In genomic region chr1:205812878-205813754, GRCh38 we compare ENCODE assay signal across 1 cellular context.
A peak's percentile ranks its signal among the peaks of the same experiment; 100 is the strongest.
TF ChIP-seq lines count a peak whose summit lies in the region.

TSS of gene SLC41A1 (minus strand) at chr1:205813198. CDS start at chr1:205810441, 2,757 bp downstream.

TF ChIP-seq in HepG2, 621 proteins besides CTCF, POLR2A, EP300 and RAD21 (continued from another document and continues in another):
- TF ChIP-seq ZBED4 (CRISPR knock-in tag; IDR thresholded peaks at IDR 0.05; ENCODE audit: borderline replicate concordance), result no peak
- TF ChIP-seq CAMTA2 (CRISPR knock-in tag; IDR thresholded peaks at IDR 0.05; ENCODE audit: borderline replicate concordance), result no peak
- TF ChIP-seq HIC2 (CRISPR knock-in tag; IDR thresholded peaks at IDR 0.05; ENCODE audit: low read depth), result 0 out of 2 replicates have a peak, but pooled peaks have one; percentile 33
- no peak for TF ChIP-seq SP1 (IDR thresholded peaks at IDR 0.05)
- peak; percentile 82 for TF ChIP-seq SP1 (CRISPR knock-in tag; IDR thresholded peaks at IDR 0.05)
- no peak for TF ChIP-seq RBM22 (optimal IDR thresholded peaks at IDR 0.05; ENCODE audit: low read length)
- TF ChIP-seq IKZF4 (CRISPR knock-in tag; IDR thresholded peaks at IDR 0.05; ENCODE audit: borderline replicate concordance, low read depth, not compliant biosample characterization), result no peak
- no peak for TF ChIP-seq MAX (IDR thresholded peaks at IDR 0.05)
- TF ChIP-seq HNRNPK (IDR thresholded peaks at IDR 0.05; ENCODE audit: low read depth, low read length, poor library complexity, severe bottlenecking), result peak; percentile 40
- TF ChIP-seq NR2C2 (CRISPR knock-in tag; IDR thresholded peaks at IDR 0.05; ENCODE audit: borderline replicate concordance), result peak; percentile 62
- TF ChIP-seq ETV6 (CRISPR knock-in tag; conservative IDR thresholded peaks at IDR 0.05), result 0 out of 2 replicates have a peak, but pooled peaks have one; percentile 21
- TF ChIP-seq ZKSCAN5 (CRISPR knock-in tag; IDR thresholded peaks at IDR 0.05), result no peak
- TF ChIP-seq NFE2L2 (IDR thresholded peaks at IDR 0.05; ENCODE audit: low read length), result no peak
- 0 out of 2 replicates have a peak, but pooled peaks have one; percentile 16 for TF ChIP-seq BHLHE40 (IDR thresholded peaks at IDR 0.05; ENCODE audit: low read length)
- TF ChIP-seq ZBTB10 (CRISPR knock-in tag; IDR thresholded peaks at IDR 0.05; ENCODE audit: borderline replicate concordance), result no peak
- TF ChIP-seq MAZ (IDR thresholded peaks at IDR 0.05; ENCODE audit: borderline replicate concordance, low read depth, low read length), result 0 out of 2 replicates have a peak, but pooled peaks have one; percentile 16
- TF ChIP-seq MAZ (CRISPR knock-in tag; IDR thresholded peaks at IDR 0.05; ENCODE audit: low read depth), result no peak
- TF ChIP-seq ELF1 (CRISPR knock-in tag; IDR thresholded peaks at IDR 0.05), result no peak
- peak; percentile 41 for TF ChIP-seq XRCC5 (optimal IDR thresholded peaks at IDR 0.05; ENCODE audit: low read length)
- TF ChIP-seq HOXA5 (CRISPR knock-in tag; IDR thresholded peaks at IDR 0.05), result no peak
- no peak for TF ChIP-seq ZBTB44 (CRISPR knock-in tag; IDR thresholded peaks at IDR 0.05)
- no peak for TF ChIP-seq HHEX (CRISPR knock-in tag; IDR thresholded peaks at IDR 0.05)
- TF ChIP-seq ARID5B (CRISPR knock-in tag; IDR thresholded peaks at IDR 0.05), result peak; percentile 14; the same call in 1 of the 2 replicates
- no peak for TF ChIP-seq NPAS2 (CRISPR knock-in tag; IDR thresholded peaks at IDR 0.05; ENCODE audit: borderline replicate concordance)
- TF ChIP-seq THAP11 (CRISPR knock-in tag; IDR thresholded peaks at IDR 0.05), result peak; percentile 31; the same call in 1 of the 2 replicates
- TF ChIP-seq ZNF296 (CRISPR knock-in tag; conservative IDR thresholded peaks at IDR 0.05), result no peak
- 0 out of 2 replicates have a peak, but pooled peaks have one; percentile 49 for TF ChIP-seq ZMYM4 (CRISPR knock-in tag; IDR thresholded peaks at IDR 0.05)
- no peak for TF ChIP-seq ZNF746 (CRISPR knock-in tag; IDR thresholded peaks at IDR 0.05)
- TF ChIP-seq ZBTB25 (CRISPR knock-in tag; IDR thresholded peaks at IDR 0.05), result peak; percentile 53; the same call in 1 of the 2 replicates
- TF ChIP-seq PPARG (CRISPR knock-in tag; conservative IDR thresholded peaks at IDR 0.05), result no peak
- TF ChIP-seq ZNF235 (CRISPR knock-in tag; IDR thresholded peaks at IDR 0.05; ENCODE audit: borderline replicate concordance), result no peak
- no peak for TF ChIP-seq ATF2 (CRISPR knock-in tag; IDR thresholded peaks at IDR 0.05)
- no peak for TF ChIP-seq TBL1XR1 (IDR thresholded peaks at IDR 0.05; ENCODE audit: borderline replicate concordance, low read length, partially characterized antibody)
- TF ChIP-seq ZSCAN31 (CRISPR knock-in tag; IDR thresholded peaks at IDR 0.05; ENCODE audit: low read depth), result peak; percentile 42; the same call in 1 of the 2 replicates
- no peak for TF ChIP-seq ZNF136 (CRISPR knock-in tag; IDR thresholded peaks at IDR 0.05; ENCODE audit: low read depth)
- TF ChIP-seq ZMYM2 (CRISPR knock-in tag; IDR thresholded peaks at IDR 0.05), result no peak
- 0 out of 2 replicates have a peak, but pooled peaks have one; percentile 14 for TF ChIP-seq EZH2 (conservative IDR thresholded peaks at IDR 0.05; ENCODE audit: low read depth, low read length)
- no peak for TF ChIP-seq RFX5 (IDR thresholded peaks at IDR 0.05; ENCODE audit: low read depth, low read length)
- TF ChIP-seq ZNF670 (CRISPR knock-in tag; IDR thresholded peaks at IDR 0.05; ENCODE audit: borderline replicate concordance), result peak; percentile 63; the same call in 1 of the 2 replicates
- TF ChIP-seq USF2 (IDR thresholded peaks at IDR 0.05; ENCODE audit: low read depth, low read length), result no peak
- peak; percentile 27; the same call in 1 of the 2 replicates for TF ChIP-seq USF2 (CRISPR knock-in tag; IDR thresholded peaks at IDR 0.05; ENCODE audit: borderline replicate concordance)
- no peak for TF ChIP-seq JUN (CRISPR knock-in tag; IDR thresholded peaks at IDR 0.05)
